37 cellular contexts compared by ENCODE assay signal in genomic region chr16:22805326-22805725, GRCh38. TPM values are rescaled to one million over a fixed set of nuclear protein-coding genes. Genes with fewer than 3 reads are reported as not detected.
"Had no signal": no experiment of that assay in that cellular context is flagged by ENCODE, and none has a peak within 500 bp of the region (broad histone marks: within the 10 kb centered on the region; RNA-seq: fewer than 3 reads in every experiment).

No MANE protein-coding gene starts in this region.

- H3K9me3 ChIP-seq: MG63 had no signal

- DNase-seq: Karpas-422, Kasumi-1, MG63, MM.1S, MV-4-11, NCI-H1048, NCI-H1092, NCI-H1092 treated with DMSO at 0.1 percent for 48 hours, NCI-H1105, NCI-H1105 treated with DMSO at 0.1 percent for 48 hours, NCI-H1417, NCI-H1417 treated with DMSO at 0.1 percent for 48 hours, NCI-H1436, NCI-H1436 treated with DMSO at 0.1 percent for 48 hours, NCI-H146, NCI-H1694, NCI-H1694 treated with DMSO at 0.1 percent for 48 hours, NCI-H187, NCI-H187 treated with DMSO at 0.1 percent for 48 hours, NCI-H1930, NCI-H2029 treated with DMSO at 0.1 percent for 48 hours, NCI-H2081, NCI-H2081 treated with DMSO at 0.1 percent for 48 hours, NCI-H2107, NCI-H2171, NCI-H2171 treated with DMSO at 0.1 percent for 48 hours, NCI-H2227 treated with DMSO at 0.1 percent for 48 hours, NCI-H226, NCI-H345, NCI-H446, NCI-H446 treated with DMSO at 0.1 percent for 48 hours, NCI-H510A, NCI-H510A treated with DMSO at 0.1 percent for 48 hours, NCI-H524, NCI-H524 treated with DMSO at 0.1 percent for 48 hours had no signal

- H3K36me3 ChIP-seq: MG63 had no signal

- H3K4me3 ChIP-seq: MG63 had no signal

RNA-seq across cellular contexts. Expression of gene HS3ST2, which starts 8.6 kb away (rescaled TPM):
- total RNA-seq: LHCN-M2, M059J had no signal
